ENCODE assay signal across 3 cellular contexts in the genomic region with DNA sequence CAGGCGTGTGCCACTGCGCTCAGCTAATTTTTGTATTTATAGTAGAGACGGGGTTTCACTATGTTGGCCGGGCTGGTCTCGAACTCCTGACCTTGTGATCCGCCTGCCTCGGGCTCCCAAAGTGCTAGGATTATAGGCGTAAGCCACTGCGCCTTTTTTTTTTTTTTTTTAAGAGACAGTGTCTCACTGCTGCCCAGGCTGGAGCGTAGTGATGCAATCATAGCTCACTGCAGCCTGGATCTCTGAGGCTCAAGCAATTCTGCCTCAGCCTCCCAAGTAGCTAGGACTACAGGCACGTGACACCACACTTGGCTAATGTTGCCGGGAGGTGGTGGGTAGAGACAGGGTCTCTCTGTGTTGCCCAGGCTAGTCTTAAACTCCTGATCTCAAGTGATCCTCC.
TF ChIP-seq lines count a peak whose summit lies in the region.

No MANE protein-coding gene starts in this region.

TF ChIP-seq in IMR-90, 13 proteins besides CTCF, POLR2A, EP300 and RAD21:
- 0 out of 2 replicates have a peak, but pooled peaks have one; percentile 9 for TF ChIP-seq CEBPB (IDR thresholded peaks at IDR 0.05; ENCODE audit: low read depth, low read length)
TF ChIP-seq in IMR-90: peak in this region for 1; not testable (repeated sequence) for 12.

TF ChIP-seq in H1, 55 proteins besides CTCF, POLR2A, EP300 and RAD21:
- TF ChIP-seq CEBPB (IDR thresholded peaks at IDR 0.05; ENCODE audit: low read depth, low read length) = 0 out of 2 replicates have a peak, but pooled peaks have one; percentile 28

TF ChIP-seq in HepG2, 621 proteins besides CTCF, POLR2A, EP300 and RAD21:
- TF ChIP-seq CEBPB (IDR thresholded peaks at IDR 0.05; ENCODE audit: borderline replicate concordance, low read depth, low read length) = peak; percentile 25; the same call in 1 of the 2 replicates
